31 cellular contexts compared by ENCODE assay signal in the genomic region with DNA sequence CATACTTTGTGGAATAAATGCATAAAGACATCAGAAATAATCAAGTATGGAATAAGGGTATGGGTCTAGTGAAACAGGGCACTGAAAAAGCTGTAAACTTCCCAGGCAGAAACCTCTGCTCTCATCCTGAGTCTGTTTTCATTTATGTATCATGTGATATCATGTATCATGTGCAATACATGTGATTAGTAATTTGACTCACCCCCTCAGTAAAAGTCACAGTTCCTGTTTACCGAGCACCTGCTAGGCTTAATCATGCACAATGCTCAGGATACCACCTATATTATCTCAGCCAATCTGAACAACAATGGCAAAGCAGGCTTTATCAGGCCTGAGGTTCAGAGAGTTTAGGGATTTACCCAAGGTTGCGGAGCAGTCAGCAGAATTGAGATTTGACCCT.
"Had no signal": no experiment of that assay in that cellular context is flagged by ENCODE, and none has a peak within 500 bp of the region (broad histone marks: within the 10 kb centered on the region; RNA-seq: fewer than 3 reads in every experiment).

No MANE protein-coding gene starts in this region.

- H3K36me3 Mint-ChIP-seq: activated naive CD8-positive, alpha-beta T cell; stimulated activated memory B cell treated with anti-CD40 and anti-IgM and Interleukin-4, amounts not matched to agents 10 μg/mL and 1 μg/mL and 100 μg/mL, for 72 hours; type B pancreatic cell had no signal

- H3K36me3 ChIP-seq: lower lobe of right lung, pancreas, prostate gland, uterus had no signal

- H3K9me3 ChIP-seq: lower lobe of right lung, pancreas, prostate gland, uterus had no signal

- H3K27me3 Mint-ChIP-seq: stimulated activated memory B cell treated with anti-CD40 and anti-IgM and Interleukin-4, amounts not matched to agents 10 μg/mL and 1 μg/mL and 100 μg/mL, for 72 hours; stimulated activated naive CD8-positive, alpha-beta T cell treated with anti-CD3 and anti-CD28 coated beads, Interleukin-15, amount 100 ng/mL, for 72 hours had no signal

- ATAC-seq: activated T-cell treated with anti-CD3 and anti-CD28 coated beads, Interleukin-2, amount 50 U/mL, for 72 hours; left lobe of liver; lower lobe of right lung; naive thymus-derived CD8-positive, alpha-beta T cell; pancreas; sciatic nerve; stimulated activated memory B cell treated with anti-CD40 and anti-IgM and Interleukin-4, amounts not matched to agents 10 μg/mL and 1 μg/mL and 100 μg/mL, for 72 hours; stimulated activated naive CD8-positive, alpha-beta T cell treated with anti-CD3 and anti-CD28 coated beads, Interleukin-15, amount 100 ng/mL, for 72 hours had no signal

- H3K4me1 ChIP-seq: lower lobe of right lung, pancreas, prostate gland, uterus had no signal

- DNase-seq: activated CD4-positive, alpha-beta T cell treated with anti-CD3 and anti-CD28 coated beads for 4 hours; activated CD4-positive, alpha-beta T cell treated with anti-CD3 and anti-CD28 coated beads, Interleukin-2, amount 50 U/mL, for 4 hours; activated naive CD4-positive, alpha-beta T cell; activated T-cell treated with anti-CD3 and anti-CD28 coated beads for 4 hours; activated T-cell treated with anti-CD3 and anti-CD28 coated beads, Interleukin-2, amount 50 U/mL, for 72 hours; anterior cingulate cortex; dermis blood vessel endothelial cell; effector CD4-positive, alpha-beta T cell; head of caudate nucleus; hippocampal formation; lower lobe of right lung; mesenchymal stem cell; naive thymus-derived CD8-positive, alpha-beta T cell; nucleus accumbens; pancreas; retina; stimulated activated CD4-positive, alpha-beta T cell treated with anti-CD3 and anti-CD28 coated beads, Interleukin-12 subunit alpha, Interleukin-12 subunit beta, amount 100 ng/mL, for 4 hours; stimulated activated CD4-positive, alpha-beta T cell treated with anti-CD3 and anti-CD28 coated beads, Interleukin-4, amount 100 ng/mL, for 4 hours; stimulated activated CD8-positive, alpha-beta memory T cell treated with anti-CD3 and anti-CD28 coated beads, Interleukin-4, amount 100 ng/mL, for 48 hours; stimulated activated naive CD8-positive, alpha-beta T cell treated with anti-CD3 and anti-CD28 coated beads, Interleukin-15, amount 100 ng/mL, for 72 hours; substantia nigra; uterus had no signal

- H3K27me3 ChIP-seq: pancreas, uterus had no signal

- H3K4me1 Mint-ChIP-seq: naive thymus-derived CD8-positive, alpha-beta T cell; neural crest cell; stimulated activated memory B cell treated with anti-CD40 and anti-IgM and Interleukin-4, amounts not matched to agents 10 μg/mL and 1 μg/mL and 100 μg/mL, for 72 hours; stimulated activated naive CD8-positive, alpha-beta T cell treated with anti-CD3 and anti-CD28 coated beads, Interleukin-15, amount 100 ng/mL, for 72 hours had no signal

- H3K9me3 Mint-ChIP-seq: neural crest cell; stimulated activated memory B cell treated with anti-CD40 and anti-IgM and Interleukin-4, amounts not matched to agents 10 μg/mL and 1 μg/mL and 100 μg/mL, for 72 hours had no signal

- H3K27ac Mint-ChIP-seq: activated naive CD8-positive, alpha-beta T cell; activated T-cell treated with anti-CD3 and anti-CD28 coated beads, Interleukin-2, amount 50 U/mL, for 72 hours; naive thymus-derived CD8-positive, alpha-beta T cell; stimulated activated memory B cell treated with anti-CD40 and anti-IgM and Interleukin-4, amounts not matched to agents 10 μg/mL and 1 μg/mL and 100 μg/mL, for 72 hours; stimulated activated naive CD8-positive, alpha-beta T cell treated with anti-CD3 and anti-CD28 coated beads, Interleukin-15, amount 100 ng/mL, for 72 hours; type B pancreatic cell had no signal

- H3K27ac ChIP-seq: lower lobe of right lung, pancreas, prostate gland, skin epidermis, uterus, VCaP had no signal

- H3K4me3 Mint-ChIP-seq: activated naive CD8-positive, alpha-beta T cell; activated T-cell treated with anti-CD3 and anti-CD28 coated beads, Interleukin-2, amount 50 U/mL, for 72 hours; naive thymus-derived CD8-positive, alpha-beta T cell; neural crest cell; stimulated activated memory B cell treated with anti-CD40 and anti-IgM and Interleukin-4, amounts not matched to agents 10 μg/mL and 1 μg/mL and 100 μg/mL, for 72 hours; stimulated activated naive CD8-positive, alpha-beta T cell treated with anti-CD3 and anti-CD28 coated beads, Interleukin-15, amount 100 ng/mL, for 72 hours; type B pancreatic cell had no signal

- H3K4me3 ChIP-seq: lower lobe of right lung, pancreas, prostate gland, skin epidermis, uterus had no signal
